ENCODE assay signal across 8 cellular contexts in genomic region chr16:31700200-31700529, GRCh38.
DNase-seq lines count a peak whose midpoint lies in the region; ATAC-seq, FAIRE-seq and TF ChIP-seq lines count a peak whose summit lies in the region.

No MANE protein-coding gene starts in this region.

- H2AFZ ChIP-seq in OCI-LY7 (ENCODE audit: low read length) (peak overlapping the region; percentile 62; the same call in 1 of the 2 replicates), H1 (ENCODE audit: low read length) (no peak overlapping the region), neural progenitor cell (replicated peaks) (peak overlapping the region; percentile 75)

- no peak overlapping the region for H3K27ac Mint-ChIP-seq in neural progenitor cell

- no peak overlapping the region for H2BK120ac ChIP-seq in H1 (replicated peaks; ENCODE audit: low read depth, low read length)

- no peak overlapping the region for H3K18ac ChIP-seq in H1 (ENCODE audit: extremely low read depth, low read length)

- H4K5ac ChIP-seq in H1 (ENCODE audit: insufficient read length, low read depth, low read length): no peak overlapping the region

- no peaks in the 10 kb centered on the region for H3F3A ChIP-seq in neural progenitor cell (ENCODE audit: low read depth)

- no peak overlapping the region for H4K91ac ChIP-seq in H1 (replicated peaks; ENCODE audit: insufficient read length, low read length)

- no peak overlapping the region for H2BK5ac ChIP-seq in H1 (ENCODE audit: low read depth, low read length)

- no peak overlapping the region for H2BK20ac ChIP-seq in H1 (ENCODE audit: low read length)

- no peaks in the 10 kb centered on the region for H3K9me2 ChIP-seq in OCI-LY7 (ENCODE audit: insufficient read depth, low read length)

- no peak overlapping the region for H2AK5ac ChIP-seq in H1 (ENCODE audit: low read depth, low read length)

- no peak for TF ChIP-seq EP300 in H1 (IDR thresholded peaks at IDR 0.05; ENCODE audit: borderline replicate concordance in 1 of 2, low read depth in 2 of 2, low read length in 2 of 2)

- intact Hi-C loops in OCI-LY7 (cut with micrococcal nuclease; ENCODE audit: unreplicated experiment): no loop called here

- no TSS peak for BruUV-seq in OCI-LY7 (replicated peaks; lab: Mats Ljungman, UMichigan)

- H3K4me1 ChIP-seq in OCI-LY7 (ENCODE audit: insufficient read depth, low read length, poor library complexity, severe bottlenecking) (peaks cover 21% of the 10 kb centered on the region), H1 (replicated peaks in 1 of 4; ENCODE audit: control insufficient read depth in 3 of 4, insufficient read depth in 4 of 4, low read length in 3 of 4) (0 out of 7 replicates have a peak, but pooled peaks cover 0 to 4% (median 0%) of the 10 kb centered on the region in 4 experiments), neural progenitor cell (peaks cover 5% of the 10 kb centered on the region)

- no peaks in the 10 kb centered on the region for H3K9me3 ChIP-seq in OCI-LY7 (ENCODE audit: low read length)
- H3K9me3 ChIP-seq in H1 (ENCODE audit: insufficient read depth in 2 of 2, low read depth in 1 of 2, low read length in 1 of 2): no peaks in the 10 kb centered on the region
- H3K9me3 ChIP-seq in neural progenitor cell (ENCODE audit: low read depth): no peaks in the 10 kb centered on the region

- H3K14ac ChIP-seq in H1 (ENCODE audit: insufficient read length): no peak overlapping the region

- peaks cover 6% of the 10 kb centered on the region for H3K79me1 ChIP-seq in H1 (ENCODE audit: low read depth, low read length)

- H3K27ac ChIP-seq in OCI-LY7 (ENCODE audit: low read depth, low read length, poor library complexity, severe bottlenecking): no peak overlapping the region
- H3K27ac ChIP-seq in H1 (ENCODE audit: low read depth, low read length): no peak overlapping the region
- no peak overlapping the region for H3K27ac ChIP-seq in neural progenitor cell

- H3K4me2 ChIP-seq in OCI-LY7 (ENCODE audit: low read length): peak overlapping the region; percentile 91
- H3K4me2 ChIP-seq in H1 (ENCODE audit: insufficient read depth in 1 of 2, low read depth in 2 of 2, low read length in 2 of 2): peak overlapping the region; percentile 53 to 77; a peak in 3 of 4 replicates
- H3K4me2 ChIP-seq in neural progenitor cell: peak overlapping the region; percentile 82

- H3K79me2 ChIP-seq in OCI-LY7 (ENCODE audit: insufficient read depth, low read depth, low read length) (peaks cover 18% of the 10 kb centered on the region; the same call in 1 of the 2 replicates), H1 (ENCODE audit: control insufficient read depth in 1 of 2, insufficient read depth in 2 of 2, low read length in 2 of 2) (peaks cover 0 to 18% of the 10 kb centered on the region in 2 experiments; a peak in 3 of 4 replicates), neural progenitor cell (ENCODE audit: low read depth) (peaks cover 16% of the 10 kb centered on the region)

- WGBS in H1 (ENCODE audit: extremely low coverage in 1 of 2, insufficient coverage in 1 of 2, insufficient read length in 1 of 2, insufficient replicate concordance in 2 of 2, low coverage in 1 of 2, low lambda C conversion rate in 2 of 2, missing lambda C conversion rate in 1 of 2), 2 experiments: 14% methylated on average over 8 of the region's 8 CpGs; no CpG with 5 or more reads in 1 of the 2 experiments

- peak overlapping the region; percentile 90 for H3K4me3 Mint-ChIP-seq in neural progenitor cell

- no peak for TF ChIP-seq RAD21 in H1 (IDR thresholded peaks at IDR 0.05 in 1 of 2, conservative IDR thresholded peaks at IDR 0.05 in 1 of 2; ENCODE audit: low read depth in 2 of 2, low read length in 2 of 2)

- no peak overlapping the region for H3K56ac ChIP-seq in H1 (replicated peaks; ENCODE audit: insufficient read length, low read depth, low read length)

- H3K27me3 ChIP-seq in H1 (replicated peaks in 1 of 4; ENCODE audit: control insufficient read depth in 3 of 4, extremely low read depth in 1 of 4, insufficient read depth in 3 of 4, low read length in 3 of 4): peaks cover 0 to 3% (median 0%) of the 10 kb centered on the region in 4 experiments; a peak in 1 of 7 replicates
- H3K27me3 ChIP-seq in neural progenitor cell: peaks cover 6% of the 10 kb centered on the region

- no peak overlapping the region for H3K4ac ChIP-seq in H1 (replicated peaks; ENCODE audit: insufficient read length, low read depth, low read length)

- H3K23me2 ChIP-seq in H1 (ENCODE audit: low read depth, low read length): peaks cover 3% of the 10 kb centered on the region; the same call in 1 of the 2 replicates

- DNase-seq in NCI-H2081 (lab: John Stamatoyannopoulos, UW) (peak; percentile 86 to 90), NCI-H2081 treated with DMSO at 0.1 percent for 48 hours (lab: John Stamatoyannopoulos, UW) (no peak), HEK293T (ENCODE audit: extremely low spot score) (peak; percentile 77), OCI-LY7 (ENCODE audit: low spot score) (no peak), H1 (ENCODE audit: low read depth in 1 of 2, low spot score in 2 of 2) (peak in 1 of 2 experiments; percentile 65), neural progenitor cell (ENCODE audit: low spot score) (no peak), Ammon's horn (ENCODE audit: low spot score) (no peak)

- no peak for TF ChIP-seq POLR2A in H1 (IDR thresholded peaks at IDR 0.05; ENCODE audit: control extremely low read depth in 1 of 2, low read depth in 2 of 2, low read length in 2 of 2)

- TF ChIP-seq CTCF in OCI-LY7 (conservative IDR thresholded peaks at IDR 0.05; ENCODE audit: low read length): no peak
- no peak for TF ChIP-seq CTCF in H1 (IDR thresholded peaks at IDR 0.05; ENCODE audit: control extremely low read depth in 1 of 3, insufficient read depth in 1 of 3, low read depth in 1 of 3, low read length in 3 of 3)
- no peak for TF ChIP-seq CTCF in neural progenitor cell (IDR thresholded peaks at IDR 0.05)

- ATAC-seq in HG02870 (IDR thresholded peaks at IDR 0.05; ENCODE audit: unreplicated experiment): no peak

- POLR2A ChIA-PET in HEK293T (lab: Yijun Ruan, JAX) (interaction anchor here (1.5 kb wide), 1 partner anchor 13 kb away, joined by 5 read pairs; a partner anchor contains a TSS), OCI-LY7 (lab: Charles Lee) (interaction anchor here (1.3 kb wide), 1 partner anchor 13 kb away, joined by 3 read pairs; a partner anchor contains a TSS), H1 (lab: Charles Lee; ENCODE audit: partially characterized antibody) (interaction anchor here (3.2 kb wide), 1 partner anchor 12 kb away, joined by 43 read pairs; a partner anchor contains a TSS)

- H3K23ac ChIP-seq in H1 (ENCODE audit: insufficient read length): no peak overlapping the region

- no peak overlapping the region for H2BK12ac ChIP-seq in H1 (ENCODE audit: low read depth, low read length)

- H3K36me3 Mint-ChIP-seq in neural progenitor cell: peaks cover 4% of the 10 kb centered on the region

- H2BK15ac ChIP-seq in H1 (ENCODE audit: low read length): no peak overlapping the region

- no peak for FAIRE-seq in H1 (lab: Jason Lieb, UNC)

- H3K4me3 ChIP-seq in OCI-LY7 (ENCODE audit: low read depth, low read length, poor library complexity, severe bottlenecking) (peak overlapping the region; percentile 92), H1 (ENCODE audit: extremely low read depth in 1 of 4, insufficient read depth in 2 of 4, low read depth in 3 of 4, low read length in 4 of 4) (peak overlapping the region; percentile 81 to 96 (median 90)), neural progenitor cell (peak overlapping the region; percentile 85)

- H4K20me1 ChIP-seq in OCI-LY7 (ENCODE audit: insufficient read depth, low read length) (peaks cover 9% of the 10 kb centered on the region; the same call in 1 of the 2 replicates), H1 (replicated peaks in 1 of 2; ENCODE audit: control insufficient read depth in 1 of 2, insufficient read depth in 2 of 2, low read length in 2 of 2) (peaks cover 0 to 9% of the 10 kb centered on the region in 2 experiments), neural progenitor cell (ENCODE audit: low read depth) (peaks cover 9% of the 10 kb centered on the region)

- no peak overlapping the region for H4K8ac ChIP-seq in H1 (ENCODE audit: extremely low read depth, insufficient read depth, low read length)

- H3K36me3 ChIP-seq in OCI-LY7 (ENCODE audit: insufficient read depth, low read length) (peaks cover 24% of the 10 kb centered on the region), H1 (ENCODE audit: control insufficient read depth in 2 of 4, insufficient read depth in 4 of 4, low read length in 3 of 4) (peaks cover 13 to 21% (median 18%) of the 10 kb centered on the region in 4 experiments), neural progenitor cell (no peaks in the 10 kb centered on the region)

- H3K4me1 Mint-ChIP-seq in neural progenitor cell: peaks cover 9% of the 10 kb centered on the region

- H3K9me3 Mint-ChIP-seq in neural progenitor cell: no peaks in the 10 kb centered on the region

- CTCF ChIA-PET in HEK293T (lab: Yijun Ruan, JAX): no interaction called here
- CTCF ChIA-PET in OCI-LY7 (lab: Charles Lee; ENCODE audit: unreplicated experiment): no interaction called here
- CTCF ChIA-PET in H1 (lab: Charles Lee; ENCODE audit: partially characterized antibody): interaction anchor here (1.0 kb wide), 1 partner anchor 11 kb away, joined by 8 read pairs; no protein-coding TSS in a partner anchor

- H3K9ac ChIP-seq in H1 (replicated peaks in 1 of 4; ENCODE audit: extremely low read depth in 1 of 4, low read depth in 3 of 4, low read length in 3 of 4) (no peak overlapping the region), neural progenitor cell (no peak overlapping the region)

- peaks cover 5% of the 10 kb centered on the region for H3K27me3 Mint-ChIP-seq in neural progenitor cell (ENCODE audit: insufficient read depth, low read depth)

TF ChIP-seq in HEK293T, 16 proteins besides CTCF, POLR2A, EP300 and RAD21 (continues in another document):
- peak; percentile 92 for TF ChIP-seq PKNOX1 (IDR thresholded peaks at IDR 0.05)

TF ChIP-seq in H1, 55 proteins besides CTCF, POLR2A, EP300 and RAD21:
- TF ChIP-seq SAP30 (IDR thresholded peaks at IDR 0.05; ENCODE audit: insufficient read depth, insufficient replicate concordance, low read length): no peak
- TF ChIP-seq SP2 (IDR thresholded peaks at IDR 0.05; ENCODE audit: low read length): peak; percentile 15; the same call in 1 of the 2 replicates

Comparison
In these comparisons a context has a peak if more than half of its experiments do, and no peak if none do; other contexts are left out.
1. DNase-seq: peak in NCI-H2081 (2 of 2) and HEK293T (single experiment); none in NCI-H2081 treated with DMSO at 0.1 percent for 48 hours (single experiment), OCI-LY7 (single experiment), neural progenitor cell (single experiment) and Ammon's horn (single experiment).
2. Peak in every context shown above with its lines, with median percentiles within 50 percentile points of each other: H3K4me2 ChIP-seq and H3K4me3 ChIP-seq.